ENCODE assay signal across 14 cellular contexts in the genomic region with DNA sequence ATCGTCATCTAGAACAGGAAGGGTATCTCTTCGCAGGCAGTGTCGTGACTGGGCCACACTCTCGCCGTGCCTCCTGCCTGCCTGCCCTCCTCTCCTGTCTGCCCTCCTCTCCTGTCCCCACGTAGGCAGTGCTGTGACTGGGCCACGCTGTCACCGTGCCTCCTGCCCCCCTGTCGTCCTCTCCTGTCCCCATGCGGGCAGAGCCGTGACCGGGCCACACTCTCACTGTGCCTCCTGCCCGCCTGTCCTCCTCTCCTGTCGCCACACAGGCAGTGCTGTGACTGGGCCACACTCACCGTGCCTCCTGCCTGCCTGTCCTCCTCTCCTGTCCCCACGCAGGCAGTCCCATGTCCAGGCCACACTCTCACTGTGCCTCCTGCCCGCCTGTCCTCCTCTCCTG.
"Had no signal": no experiment of that assay in that cellular context is flagged by ENCODE, and none has a peak within 500 bp of the region (broad histone marks: within the 10 kb centered on the region; RNA-seq: fewer than 3 reads in every experiment).

No MANE protein-coding gene starts in this region.

- H2AFZ ChIP-seq: neural progenitor cell had no signal

- H3K9me3 ChIP-seq: body of pancreas, gastroesophageal sphincter, pancreas, SK-N-SH, vagina had no signal

- H3K9ac ChIP-seq: neural progenitor cell, SK-N-SH had no signal

- H3K9me3 Mint-ChIP-seq: central memory CD8-positive, alpha-beta T cell; neural progenitor cell had no signal

- H3K4me2 ChIP-seq: neural progenitor cell, SK-N-SH had no signal

- H3K4me3 ChIP-seq: body of pancreas, gastroesophageal sphincter, neural progenitor cell, pancreas, vagina had no signal

- H3K4me1 ChIP-seq: body of pancreas, gastroesophageal sphincter, neural progenitor cell, pancreas, vagina had no signal

- H3K4me3 Mint-ChIP-seq: central memory CD8-positive, alpha-beta T cell; neural progenitor cell had no signal

- H3K27me3 Mint-ChIP-seq: central memory CD8-positive, alpha-beta T cell had no signal

- DNase-seq: activated CD4-positive, CD25-positive, alpha-beta regulatory T cell; activated gamma-delta T cell treated with Interleukin-2 at 50 U/mL for 16 hours; body of pancreas; cortex of kidney; effector memory CD4-positive, alpha-beta T cell; left ventricle myocardium superior; mesendoderm; pancreas; SK-N-SH; stimulated activated CD4-positive, alpha-beta T cell treated with anti-CD3 and anti-CD28 coated beads, Interleukin-2, amount 100 ng/mL, for 48 hours had no signal

- H3K9me2 ChIP-seq: SK-N-SH had no signal

- H3K4me1 Mint-ChIP-seq: neural progenitor cell had no signal

- H3K36me3 ChIP-seq: neural progenitor cell had no signal

- ATAC-seq: body of pancreas, gastroesophageal sphincter, left ventricle myocardium superior, pancreas had no signal

- H3K27ac ChIP-seq: body of pancreas, gastroesophageal sphincter, neural progenitor cell, pancreas, vagina had no signal

- H3K27me3 ChIP-seq: body of pancreas, gastroesophageal sphincter, neural progenitor cell, pancreas, vagina had no signal
